1 cellular context compared by ENCODE assay signal in genomic region chr7:98598846-98599615, GRCh38.
TF ChIP-seq lines count a peak whose summit lies in the region.

No MANE protein-coding gene starts in this region.

TF ChIP-seq in HEK293, 187 proteins besides CTCF, POLR2A, EP300 and RAD21 (continued from another document and continues in another):
- TF ChIP-seq ZSCAN5A (tag by site-specific recombination; IDR thresholded peaks at IDR 0.05) (no peak), ZNF366 (tag by site-specific recombination; conservative IDR thresholded peaks at IDR 0.05) (no peak), YY1 (tag by site-specific recombination; IDR thresholded peaks at IDR 0.05) (no peak), ZNF155 (tag by site-specific recombination; IDR thresholded peaks at IDR 0.05) (no peak), IKZF3 (tag by site-specific recombination; IDR thresholded peaks at IDR 0.05) (no peak), ZSCAN4 (tag by site-specific recombination; IDR thresholded peaks at IDR 0.05) (no peak), ZBTB7A (tag by site-specific recombination; IDR thresholded peaks at IDR 0.05; ENCODE audit: low read depth) (no peak), ZNF362 (tag by site-specific recombination; IDR thresholded peaks at IDR 0.05) (0 out of 2 replicates have a peak, but pooled peaks have one; percentile 16), ZNF704 (tag by site-specific recombination; IDR thresholded peaks at IDR 0.05) (no peak), SALL2 (tag by site-specific recombination; IDR thresholded peaks at IDR 0.05; ENCODE audit: borderline replicate concordance) (no peak), ZNF391 (tag by site-specific recombination; IDR thresholded peaks at IDR 0.05; ENCODE audit: borderline replicate concordance, low read depth) (no peak), MYNN (tag by site-specific recombination; IDR thresholded peaks at IDR 0.05; ENCODE audit: borderline replicate concordance) (peak; percentile 56; the same call in 1 of the 2 replicates), ZNF701 (tag by site-specific recombination; IDR thresholded peaks at IDR 0.05) (no peak), ZNF514 (tag by site-specific recombination; IDR thresholded peaks at IDR 0.05) (no peak), ZNF112 (tag by site-specific recombination; IDR thresholded peaks at IDR 0.05) (no peak), ZNF140 (tag by site-specific recombination; IDR thresholded peaks at IDR 0.05) (peak; percentile 80), EGR2 (tag by site-specific recombination; IDR thresholded peaks at IDR 0.05; ENCODE audit: low read depth) (no peak), REPIN1 (tag by site-specific recombination; IDR thresholded peaks at IDR 0.05; ENCODE audit: low read depth) (no peak), PRDM2 (tag by site-specific recombination; IDR thresholded peaks at IDR 0.05; ENCODE audit: borderline replicate concordance) (no peak), ZNF549 (tag by site-specific recombination; IDR thresholded peaks at IDR 0.05) (no peak), PRDM10 (tag by site-specific recombination; IDR thresholded peaks at IDR 0.05) (no peak), ZNF544 (tag by site-specific recombination; IDR thresholded peaks at IDR 0.05) (no peak), AEBP2 (tag by site-specific recombination; IDR thresholded peaks at IDR 0.05; ENCODE audit: borderline replicate concordance) (no peak), ZNF785 (tag by site-specific recombination; IDR thresholded peaks at IDR 0.05) (no peak), ZNF354C (tag by site-specific recombination; IDR thresholded peaks at IDR 0.05; ENCODE audit: borderline replicate concordance, low read depth) (0 out of 2 replicates have a peak, but pooled peaks have one; percentile 47), PRDM1 (tag by site-specific recombination; IDR thresholded peaks at IDR 0.05) (no peak), ZSCAN30 (tag by site-specific recombination; IDR thresholded peaks at IDR 0.05) (no peak), ZNF521 (tag by site-specific recombination; IDR thresholded peaks at IDR 0.05) (no peak), ZNF324 (tag by site-specific recombination; IDR thresholded peaks at IDR 0.05) (no peak), ZNF510 (tag by site-specific recombination; IDR thresholded peaks at IDR 0.05; ENCODE audit: insufficient replicate concordance) (peak; percentile 77), ZNF248 (tag by site-specific recombination; IDR thresholded peaks at IDR 0.05) (no peak), ZNF214 (tag by site-specific recombination; IDR thresholded peaks at IDR 0.05; ENCODE audit: borderline replicate concordance) (no peak; the same call in 1 of the 2 replicates), ZNF146 (tag by site-specific recombination; IDR thresholded peaks at IDR 0.05) (no peak), ZNF175 (tag by site-specific recombination; IDR thresholded peaks at IDR 0.05) (no peak), ZEB2 (tag by site-specific recombination; IDR thresholded peaks at IDR 0.05) (no peak), ZNF133 (tag by site-specific recombination; IDR thresholded peaks at IDR 0.05) (no peak), BCL11B (tag by site-specific recombination; IDR thresholded peaks at IDR 0.05; ENCODE audit: low read depth) (no peak), ZNF23 (tag by site-specific recombination; IDR thresholded peaks at IDR 0.05; ENCODE audit: borderline replicate concordance) (no peak), ZNF561 (tag by site-specific recombination; IDR thresholded peaks at IDR 0.05; ENCODE audit: borderline replicate concordance) (no peak), TRIM28 (IDR thresholded peaks at IDR 0.05; ENCODE audit: borderline replicate concordance, low read length) (no peak), ZNF629 (tag by site-specific recombination; IDR thresholded peaks at IDR 0.05) (peak; percentile 65), ZNF292 (tag by site-specific recombination; IDR thresholded peaks at IDR 0.05; ENCODE audit: borderline replicate concordance, low read depth) (0 out of 2 replicates have a peak, but pooled peaks have one; percentile 23), ZNF670 (tag by site-specific recombination; IDR thresholded peaks at IDR 0.05; ENCODE audit: low read depth) (no peak), ZNF404 (tag by site-specific recombination; IDR thresholded peaks at IDR 0.05) (peak; percentile 79; the same call in 1 of the 2 replicates), ZNF623 (tag by site-specific recombination; IDR thresholded peaks at IDR 0.05) (peak; percentile 84), ZNF488 (tag by site-specific recombination; IDR thresholded peaks at IDR 0.05) (no peak), ZNF768 (tag by site-specific recombination; IDR thresholded peaks at IDR 0.05) (no peak), ZBTB48 (tag by site-specific recombination; IDR thresholded peaks at IDR 0.05) (no peak), SP3 (tag by site-specific recombination; IDR thresholded peaks at IDR 0.05) (no peak), BCL6B (tag by site-specific recombination; IDR thresholded peaks at IDR 0.05) (no peak)
